Comparison of ENCODE assay signal across 33 cellular contexts in the genomic region with DNA sequence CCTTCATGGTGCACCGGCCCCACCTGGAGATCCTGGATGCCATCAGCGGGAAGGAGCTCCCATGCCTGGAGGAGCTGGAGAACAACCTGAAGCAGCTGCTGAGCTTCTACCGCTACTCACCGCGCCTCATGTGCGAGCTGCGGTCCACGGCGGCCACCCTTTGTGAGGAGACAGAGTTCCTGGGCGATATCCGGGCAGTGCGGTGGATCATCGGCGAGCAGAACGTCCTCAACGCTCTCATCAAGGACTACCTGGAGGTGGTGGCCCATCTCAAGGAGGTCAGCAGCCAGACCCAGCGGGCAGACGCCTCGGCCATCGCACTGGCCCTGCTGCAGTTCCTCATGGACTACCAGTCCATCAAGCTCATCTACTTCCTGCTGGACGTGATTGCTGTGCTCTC. TPM values are rescaled to one million over a fixed set of nuclear protein-coding genes. Genes with fewer than 3 reads are reported as not detected.
"Had no signal": no experiment of that assay in that cellular context is flagged by ENCODE, and none has a peak within 500 bp of the region (broad histone marks: within the 10 kb centered on the region; RNA-seq: fewer than 3 reads in every experiment).

No MANE protein-coding gene starts in this region.

- H3K4me1 ChIP-seq: adrenal gland, ascending aorta, body of pancreas, breast epithelium had no signal

- H3K4me3 ChIP-seq: adrenal gland, ascending aorta, body of pancreas, breast epithelium, cardiac muscle cell had no signal

- ATAC-seq: activated naive CD4-positive, alpha-beta T cell treated with anti-CD3 and anti-CD28 coated beads, Interleukin-2, amount 50 U/mL, for 72 hours; activated naive CD8-positive, alpha-beta T cell treated with anti-CD3 and anti-CD28 coated beads, Interleukin-2, amount 50 U/mL, for 24 hours; activated T-cell treated with anti-CD3 and anti-CD28 coated beads, Interleukin-2, amount 50 U/mL, for 4 hours; activated T-cell treated with anti-CD3 and anti-CD28 coated beads, Interleukin-2, amount 50 U/mL, for 72 hours; activated T-helper 17 cell treated with anti-CD3 and anti-CD28 coated beads, Interleukin-2, amount 50 U/mL, for 72 hours; body of pancreas had no signal

- H3K36me3 ChIP-seq: brain microvascular endothelial cell had no signal

- H3K27me3 ChIP-seq: adrenal gland, ascending aorta, body of pancreas, brain microvascular endothelial cell, breast epithelium, cardiac muscle cell had no signal

- H3K9me3 ChIP-seq: adrenal gland, ascending aorta, body of pancreas, breast epithelium had no signal

- DNase-seq: activated gamma-delta T cell; activated gamma-delta T cell treated with Interleukin-2 at 50 U/mL for 16 hours; activated naive CD4-positive, alpha-beta T cell; activated naive CD4-positive, alpha-beta T cell treated with anti-CD3 and anti-CD28 coated beads for 36 hours; activated naive CD4-positive, alpha-beta T cell treated with anti-CD3 and anti-CD28 coated beads, Interleukin-2, amount 10 ng/mL, durations not matched to agents 7 days and 5 days; activated naive CD4-positive, alpha-beta T cell treated with anti-CD3 and anti-CD28 coated beads, Interleukin-2, amount 50 U/mL, for 16 hours; activated naive CD4-positive, alpha-beta T cell treated with Interleukin-2 at 50 U/mL for 16 hours; activated naive CD8-positive, alpha-beta T cell treated with anti-CD3 and anti-CD28 coated beads for 36 hours; activated naive CD8-positive, alpha-beta T cell treated with anti-CD3 and anti-CD28 coated beads, Interleukin-2, amount 10 ng/mL, durations not matched to agents 7 days and 5 days; activated naive CD8-positive, alpha-beta T cell treated with anti-CD3 and anti-CD28 coated beads, Interleukin-2, amount 50 U/mL, for 24 hours; activated T-cell treated with anti-CD3 and anti-CD28 coated beads for 4 hours; activated T-cell treated with anti-CD3 and anti-CD28 coated beads, Interleukin-2, amount 50 U/mL, for 1 hour; activated T-cell treated with anti-CD3 and anti-CD28 coated beads, Interleukin-2, amount 50 U/mL, for 24 hours; activated T-cell treated with anti-CD3 and anti-CD28 coated beads, Interleukin-2, amount 50 U/mL, for 4 hours; activated T-cell treated with anti-CD3 and anti-CD28 coated beads, Interleukin-2, amount 50 U/mL, for 48 hours; activated T-cell treated with anti-CD3 and anti-CD28 coated beads, Interleukin-2, amount 50 U/mL, for 72 hours; adrenal gland; amniotic stem cell; amygdala; anterior cingulate cortex; aorta; body of pancreas; brain microvascular endothelial cell; caudate nucleus; central memory CD4-positive, alpha-beta T cell had no signal

- H3K27ac ChIP-seq: adrenal gland, ascending aorta, body of pancreas, brain microvascular endothelial cell, breast epithelium, cardiac muscle cell had no signal

RNA-seq across cellular contexts. Expression of a gene that starts 59.2 kb away (rescaled TPM):
- total RNA-seq: activated naive CD4-positive, alpha-beta T cell treated with anti-CD3 and anti-CD28 coated beads for 36 hours; activated naive CD4-positive, alpha-beta T cell treated with anti-CD3 and anti-CD28 coated beads, Interleukin-2, amount 50 U/mL, for 72 hours; activated naive CD8-positive, alpha-beta T cell treated with anti-CD3 and anti-CD28 coated beads for 36 hours; activated naive CD8-positive, alpha-beta T cell treated with anti-CD3 and anti-CD28 coated beads, Interleukin-2, amount 10 ng/mL, durations not matched to agents 7 days and 5 days; activated T-cell treated with anti-CD3 and anti-CD28 coated beads, Interleukin-2, amount 50 U/mL, for 72 hours; activated T-helper 1 cell treated with anti-CD3 and anti-CD28 coated beads, Interleukin-12 subunit alpha, Interleukin-12 subunit beta, Interleukin-2, Interleukin-4 antibody, amounts not matched to agents 30 ng/mL and 10 ng/mL and 1 ng/mL, durations not matched to agents 14 hours and 24 hours and 36 hours; activated T-helper 17 cell treated with anti-CD3 and anti-CD28 coated beads, Interleukin-2, amount 50 U/mL, for 72 hours; activated T-helper 2 cell treated with anti-CD3 and anti-CD28 coated beads, Interferon-gamma antibody, Interleukin-2, Interleukin-4, amounts not matched to agents 10 μg/mL and 5 μg/mL and 100 μg/mL, durations not matched to agents 14 hours and 24 hours and 36 hours; ascending aorta; bronchial epithelial cell had no signal
